8 cellular contexts compared by ENCODE assay signal in the genomic region with DNA sequence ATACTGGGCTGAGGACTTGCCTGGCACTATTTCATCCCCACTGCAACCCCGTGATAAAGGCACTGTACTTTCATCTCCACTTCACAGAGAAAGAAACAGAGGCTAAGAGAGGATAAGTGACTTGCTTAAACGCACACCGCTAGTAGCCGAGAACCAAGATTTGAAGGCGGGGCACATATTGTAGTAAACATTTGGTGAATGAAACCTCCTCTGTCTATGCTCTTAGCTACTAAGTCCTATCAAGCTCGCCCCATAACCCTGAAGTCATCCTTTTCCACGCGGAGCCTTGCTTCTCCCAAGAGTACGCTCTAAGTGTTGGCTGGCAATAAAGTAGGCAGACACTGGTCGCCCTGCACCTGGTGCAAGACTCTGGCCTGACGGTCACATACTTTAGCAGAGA. TPM values are rescaled to one million over a fixed set of nuclear protein-coding genes. Genes with fewer than 3 reads are reported as not detected.
DNase-seq lines count a peak whose midpoint lies in the region; ATAC-seq and TF ChIP-seq lines count a peak whose summit lies in the region.

No MANE protein-coding gene starts in this region.

- no peak for ATAC-seq in effector memory CD8-positive, alpha-beta T cell (replicated peaks)
- ATAC-seq in naive thymus-derived CD8-positive, alpha-beta T cell = no peak
- ATAC-seq in GM21367 (IDR thresholded peaks at IDR 0.05; ENCODE audit: unreplicated experiment) = no peak

- H3K27me3 Mint-ChIP-seq in effector memory CD8-positive, alpha-beta T cell = no peaks in the 10 kb centered on the region
- H3K27me3 Mint-ChIP-seq in naive thymus-derived CD8-positive, alpha-beta T cell = no peaks in the 10 kb centered on the region

- H3K4me3 Mint-ChIP-seq in effector memory CD8-positive, alpha-beta T cell = peak overlapping the region; percentile 68 to 75
- peak overlapping the region; percentile 72 to 86 (median 80) for H3K4me3 Mint-ChIP-seq in naive thymus-derived CD8-positive, alpha-beta T cell

- H3K36me3 Mint-ChIP-seq in effector memory CD8-positive, alpha-beta T cell (ENCODE audit: insufficient read depth) = no peaks in the 10 kb centered on the region
- no peaks in the 10 kb centered on the region for H3K36me3 Mint-ChIP-seq in naive thymus-derived CD8-positive, alpha-beta T cell

- TF ChIP-seq CTCF in AG09309 (IDR thresholded peaks at IDR 0.05; ENCODE audit: control insufficient read depth, insufficient read depth, low read depth, low read length, missing control alignments) = no peak

- no peak overlapping the region for H3K27ac Mint-ChIP-seq in effector memory CD8-positive, alpha-beta T cell
- H3K27ac Mint-ChIP-seq in naive thymus-derived CD8-positive, alpha-beta T cell = peak overlapping the region in 8 of 10 donors; percentile 4 to 88 (median 76)

- H3K9me3 Mint-ChIP-seq in effector memory CD8-positive, alpha-beta T cell = no peaks in the 10 kb centered on the region
- H3K9me3 Mint-ChIP-seq in naive thymus-derived CD8-positive, alpha-beta T cell = no peaks in the 10 kb centered on the region

- H3K9me3 ChIP-seq in MG63 = no peaks in the 10 kb centered on the region

- H3K4me3 ChIP-seq in AG09309 (ENCODE audit: control insufficient read depth, low read depth, low read length) = peak overlapping the region; percentile 86
- peak overlapping the region; percentile 65 for H3K4me3 ChIP-seq in MG63

- H3K4me1 Mint-ChIP-seq in effector memory CD8-positive, alpha-beta T cell (ENCODE audit: low read depth in 2 of 2) = peaks cover 8 to 12% of the 10 kb centered on the region in 2 donors
- H3K4me1 Mint-ChIP-seq in naive thymus-derived CD8-positive, alpha-beta T cell = peaks cover 10 to 38% (median 27%) of the 10 kb centered on the region in 4 donors

- H3K27me3 ChIP-seq in MG63 = no peaks in the 10 kb centered on the region

- POLR2A ChIA-PET in naive thymus-derived CD8-positive, alpha-beta T cell (lab: Charles Lee) = interaction anchor here (1.0 to 1.8 kb wide), 3 partner anchors 9 to 143 kb away, joined by 3 to 6 read pairs (median 3); no protein-coding TSS in a partner anchor

- no peaks in the 10 kb centered on the region for H3K36me3 ChIP-seq in MG63

- no peak for DNase-seq in AG09309 (ENCODE audit: low read depth)
- no peak for DNase-seq in MG63
- no peak for DNase-seq in effector memory CD8-positive, alpha-beta T cell
- peak in 2 of 10 donors; percentile 11 to 16 for DNase-seq in naive thymus-derived CD8-positive, alpha-beta T cell
- no peak for DNase-seq in HK-2 (ENCODE audit: unreplicated experiment)
- DNase-seq in SK-N-DZ (ENCODE audit: low spot score) = no peak
- DNase-seq in NCI-H1694 treated with DMSO at 0.1 percent for 48 hours (lab: John Stamatoyannopoulos, UW) = no peak

RNA-seq across cellular contexts. Expression of a gene that starts 1.1 kb away (rescaled TPM):
- total RNA-seq in MG63 (2014; rRNA removed; shearing (Covaris generic); ENCODE audit: low replicate concordance) = 10.6 and 13.6 TPM in 2 replicates
- 1 to 10 TPM; 5.5 to 5.6 TPM for total RNA-seq in naive thymus-derived CD8-positive, alpha-beta T cell
- polyA plus RNA-seq in naive thymus-derived CD8-positive, alpha-beta T cell = 10 to 100 TPM in 1 of 3 donors, 1 to 10 TPM in 2; 6.3 to 10.3 (median 7.3) TPM
- 37.7 and 44.4 TPM in 2 replicates for polyA plus RNA-seq in SK-N-DZ (2014; cell fraction: cytosol; rRNA removed)
- 18.2 and 25.3 TPM in 2 replicates for polyA plus RNA-seq in SK-N-DZ (2014; cell fraction: nucleus; rRNA removed)

Comparison
In these comparisons a context has a peak if more than half of its experiments do, and no peak if none do; other contexts are left out.
1. H3K27ac Mint-ChIP-seq: peak in naive thymus-derived CD8-positive, alpha-beta T cell (8 of 10); none in effector memory CD8-positive, alpha-beta T cell (0 of 2).